Comparison of ENCODE assay signal across 10 cellular contexts in genomic region chr3:42780398-42780797, GRCh38. TPM values are rescaled to one million over a fixed set of nuclear protein-coding genes. Genes with fewer than 3 reads are reported as not detected.
DNase-seq lines count a peak whose midpoint lies in the region; ATAC-seq and TF ChIP-seq lines count a peak whose summit lies in the region.
"Had no signal": no experiment of that assay in that cellular context is flagged by ENCODE, and none has a peak within 500 bp of the region (broad histone marks: within the 10 kb centered on the region; RNA-seq: fewer than 3 reads in every experiment).

No MANE protein-coding gene starts in this region.

- no peak for TF ChIP-seq POLR2A in esophagus muscularis mucosa (IDR thresholded peaks at IDR 0.05; ENCODE audit: low read depth)

- CTCF ChIA-PET in PC-3 (lab: Charles Lee) = interaction anchor here (0.7 to 2.0 kb wide), 7 partner anchors 23 to 181 kb away, joined by 3 to 22 read pairs (median 5); no protein-coding TSS in a partner anchor

- H3K9me3 ChIP-seq in PC-3 (ENCODE audit: low read length) (no peaks in the 10 kb centered on the region), esophagus muscularis mucosa (no peaks in the 10 kb centered on the region), mucosa of rectum (ENCODE audit: control insufficient read depth in 2 of 2, low read length in 2 of 2) (no peaks in the 10 kb centered on the region), tibial artery (no peaks in the 10 kb centered on the region)

- H2AFZ ChIP-seq in PC-3 (ENCODE audit: low read length) = no peak overlapping the region

- H4K20me1 ChIP-seq in PC-3 (ENCODE audit: low read length) = no peaks in the 10 kb centered on the region

- H3K36me3 ChIP-seq in PC-3 (ENCODE audit: low read depth, low read length) = peaks cover 12% of the 10 kb centered on the region; the same call in 1 of the 2 replicates
- H3K36me3 ChIP-seq in esophagus muscularis mucosa = peaks cover 6 to 19% (median 9%) of the 10 kb centered on the region in 4 donors
- peaks cover 11 to 31% of the 10 kb centered on the region in 2 donors for H3K36me3 ChIP-seq in mucosa of rectum (ENCODE audit: control insufficient read depth in 2 of 2, insufficient read depth in 2 of 2, low read length in 2 of 2)
- H3K36me3 ChIP-seq in tibial artery = peaks cover 4 to 21% (median 18%) of the 10 kb centered on the region in 3 donors

- WGBS in esophagus muscularis mucosa = 66% methylated on average over 3 of the region's 3 CpGs

- POLR2A ChIA-PET in PC-3 (lab: Charles Lee; ENCODE audit: unreplicated experiment) = no interaction called here

- H3K4me1 ChIP-seq in PC-3 (ENCODE audit: insufficient read depth, low read length) = peaks cover 47% of the 10 kb centered on the region
- H3K4me1 ChIP-seq in esophagus muscularis mucosa = peaks cover 21 to 86% (median 73%) of the 10 kb centered on the region in 4 donors
- H3K4me1 ChIP-seq in mucosa of rectum (ENCODE audit: control insufficient read depth in 2 of 2, insufficient read depth in 2 of 2, low read length in 2 of 2) = peaks cover 8 to 9% of the 10 kb centered on the region in 2 donors
- H3K4me1 ChIP-seq in tibial artery = peaks cover 0 to 26% (median 12%) of the 10 kb centered on the region in 4 donors

- H3K4me3 ChIP-seq in PC-3 (ENCODE audit: low read length) = no peak overlapping the region
- no peak overlapping the region for H3K4me3 ChIP-seq in esophagus muscularis mucosa
- H3K4me3 ChIP-seq in mucosa of rectum (ENCODE audit: low read length in 2 of 2) = no peak overlapping the region
- no peak overlapping the region for H3K4me3 ChIP-seq in tibial artery

- DNase-seq in PC-3 (no peak), esophagus muscularis mucosa (ENCODE audit: extremely low spot score) (no peak), tibial artery (no peak), NCI-H2029 (lab: John Stamatoyannopoulos, UW) (no peak), amygdala (lab: John Stamatoyannopoulos, UW) (no peak)
- DNase-seq: activated effector memory CD4-positive, alpha-beta T cell treated with anti-CD3 and anti-CD28 coated beads, Interleukin-2, amount 50 U/mL, for 16 hours had no signal

- peaks cover 7% of the 10 kb centered on the region for H3F3A ChIP-seq in PC-3 (ENCODE audit: low read length, unreplicated experiment)

- intact Hi-C loops in PC-3 (cut with micrococcal nuclease) = no loop called here
- intact Hi-C loops in esophagus muscularis mucosa (cut with DNase I) = loop anchor here (2.0 kb wide), 1 partner anchor 48 kb away; no protein-coding TSS in a partner anchor
- intact Hi-C loops in tibial artery (cut with DNase I; ENCODE audit: low total_unique reads) = loop anchor here (2.0 to 5.0 kb wide), 2 partner anchors 52 to 100 kb away; no protein-coding TSS in a partner anchor

- no peaks in the 10 kb centered on the region; the same call in 1 of the 2 replicates for H3K79me2 ChIP-seq in PC-3 (ENCODE audit: low read length)

- ATAC-seq in PC-3 (no peak), GM21515 (IDR thresholded peaks at IDR 0.05; ENCODE audit: unreplicated experiment) (no peak), HG03565 (IDR thresholded peaks at IDR 0.05; ENCODE audit: unreplicated experiment) (no peak)

- 0 out of 2 replicates have a peak overlapping the region, but pooled peaks have one; percentile 30 for H3K4me2 ChIP-seq in PC-3 (ENCODE audit: low read length)

- H3K27ac ChIP-seq in PC-3 (ENCODE audit: low read length) (peak overlapping the region; percentile 85), esophagus muscularis mucosa (replicated peaks in 1 of 4) (peak overlapping the region; percentile 76 to 85 (median 79)), mucosa of rectum (ENCODE audit: low read depth in 2 of 2, low read length in 2 of 2) (peak overlapping the region; percentile 19 to 32), tibial artery (peak overlapping the region; percentile 52 to 56)
- H3K27ac ChIP-seq: foreskin keratinocyte had no signal

- H3K9me2 ChIP-seq in PC-3 (replicated peaks; ENCODE audit: low read length) = no peaks in the 10 kb centered on the region

- H3K27me3 ChIP-seq in PC-3 (ENCODE audit: low read length) = no peaks in the 10 kb centered on the region
- no peaks in the 10 kb centered on the region for H3K27me3 ChIP-seq in esophagus muscularis mucosa
- H3K27me3 ChIP-seq in mucosa of rectum (ENCODE audit: control insufficient read depth in 2 of 2, insufficient read depth in 2 of 2, low read length in 2 of 2) = no peaks in the 10 kb centered on the region
- H3K27me3 ChIP-seq in tibial artery = no peaks in the 10 kb centered on the region
- H3K27me3 ChIP-seq: foreskin keratinocyte had no signal

- no peak for TF ChIP-seq CTCF in PC-3 (conservative IDR thresholded peaks at IDR 0.05; ENCODE audit: low read depth, low read length)
- no peak for TF ChIP-seq CTCF in esophagus muscularis mucosa (IDR thresholded peaks at IDR 0.05)
- no peak for TF ChIP-seq CTCF in tibial artery (IDR thresholded peaks at IDR 0.05)

- H3K9ac ChIP-seq in PC-3 (ENCODE audit: low read length) = peak overlapping the region; percentile 49
- no peak overlapping the region for H3K9ac ChIP-seq in mucosa of rectum (ENCODE audit: low read depth in 1 of 2, low read length in 2 of 2)

- TF ChIP-seq EP300 in esophagus muscularis mucosa (IDR thresholded peaks at IDR 0.05) = no peak

- BruUV-seq in PC-3 (replicated peaks; lab: Mats Ljungman, UMichigan) = no TSS peak

RNA-seq across cellular contexts. Expression of gene CCDC13, which starts 7.3 kb away (rescaled TPM):
- total RNA-seq in PC-3 (2014; rRNA removed) (0.47 TPM in 1 of 2 replicates, not detected in the other), esophagus muscularis mucosa (1 to 10 TPM; 1.2 to 5.3 (median 3.9) TPM)

RNA-seq across cellular contexts. Expression of gene HIGD1A, which starts 23.9 kb away (rescaled TPM):
- total RNA-seq in PC-3 (2014; rRNA removed) = 118 and 154 TPM in 2 replicates
- total RNA-seq in esophagus muscularis mucosa = 100 to 1,000 TPM; 161 to 407 (median 272) TPM

RNA-seq across cellular contexts. Expression of gene ACKR2, which starts 28.8 kb away (rescaled TPM):
- 1.3 and 3.9 TPM in 2 replicates for total RNA-seq in PC-3 (2014; rRNA removed)
- 10 to 100 TPM in 1 of 4 donors, 1 to 10 TPM in 3; 2.5 to 15.9 (median 7.6) TPM for total RNA-seq in esophagus muscularis mucosa

Comparison
In these comparisons a context has a peak if more than half of its experiments do, and no peak if none do; other contexts are left out.
1. H3K27ac ChIP-seq: peak in every context shown above with its lines; median percentile 85 in PC-3; 79 in esophagus muscularis mucosa; 54 in tibial artery; 26 in mucosa of rectum.